ENCODE assay signal across 26 cellular contexts in the genomic region with DNA sequence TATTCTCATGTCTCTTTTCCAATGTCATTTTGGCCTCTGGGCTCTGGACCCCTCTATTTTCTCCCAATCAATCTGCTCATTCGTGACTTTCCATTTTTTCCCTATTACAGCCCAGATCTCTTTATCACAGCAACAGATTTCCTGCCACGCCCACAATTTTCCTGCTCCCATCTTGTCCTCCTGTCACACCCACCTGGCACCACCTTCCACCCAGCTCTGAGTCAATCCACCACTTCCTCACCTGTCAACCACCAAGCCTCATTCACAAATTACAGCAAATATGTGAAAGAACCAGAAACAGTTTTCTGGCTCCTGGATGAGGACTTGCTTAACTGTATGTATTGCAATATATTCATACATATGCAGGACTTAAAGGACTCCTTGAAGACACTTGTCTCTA.
"Had no signal": no experiment of that assay in that cellular context is flagged by ENCODE, and none has a peak within 500 bp of the region (broad histone marks: within the 10 kb centered on the region; RNA-seq: fewer than 3 reads in every experiment).

No MANE protein-coding gene starts in this region.

- H3K4me3 ChIP-seq: K562, Peyer's patch had no signal

- H3K36me3 Mint-ChIP-seq: activated CD8-positive, alpha-beta memory T cell treated with anti-CD3 and anti-CD28 coated beads, Interleukin-2, amount 10 ng/mL, durations not matched to agents 7 days and 5 days; activated naive CD4-positive, alpha-beta T cell treated with anti-CD3 and anti-CD28 coated beads, Interleukin-2, amount 50 U/mL, for 24 hours had no signal

- H3K9me3 Mint-ChIP-seq: activated CD4-positive, alpha-beta T cell treated with anti-CD3 and anti-CD28 coated beads, Interleukin-2, amount 10 ng/mL, durations not matched to agents 24 days and 14 days; activated naive CD4-positive, alpha-beta T cell treated with anti-CD3 and anti-CD28 coated beads, Interleukin-2, amount 50 U/mL, for 24 hours; activated T-helper 1 cell treated with anti-CD3 and anti-CD28 coated beads, Interleukin-12 subunit alpha, Interleukin-12 subunit beta, Interleukin-2, Interleukin-4 antibody, amounts not matched to agents 30 ng/mL and 10 ng/mL and 1 ng/mL, durations not matched to agents 14 hours and 24 hours and 36 hours; central memory CD8-positive, alpha-beta T cell had no signal

- H3K4me3 Mint-ChIP-seq: activated B cell treated with CpG ODN at 0.5 μM for 24 hours; activated CD4-positive, alpha-beta T cell treated with anti-CD3 and anti-CD28 coated beads, Interleukin-2, amount 10 ng/mL, durations not matched to agents 24 days and 14 days; activated CD8-positive, alpha-beta memory T cell treated with anti-CD3 and anti-CD28 coated beads, Interleukin-2, amount 10 ng/mL, durations not matched to agents 7 days and 5 days; activated naive CD4-positive, alpha-beta T cell treated with anti-CD3 and anti-CD28 coated beads, Interleukin-2, amount 50 U/mL, for 24 hours; activated T-cell treated with anti-CD3 and anti-CD28 coated beads, Interleukin-2, amount 50 U/mL, for 24 hours; activated T-helper 1 cell treated with anti-CD3 and anti-CD28 coated beads, Interleukin-12 subunit alpha, Interleukin-12 subunit beta, Interleukin-2, Interleukin-4 antibody, amounts not matched to agents 30 ng/mL and 10 ng/mL and 1 ng/mL, durations not matched to agents 14 hours and 24 hours and 36 hours; central memory CD8-positive, alpha-beta T cell; T-helper 17 cell had no signal

- ATAC-seq: activated CD8-positive, alpha-beta memory T cell treated with anti-CD3 and anti-CD28 coated beads, Interleukin-2, amount 10 ng/mL, durations not matched to agents 7 days and 5 days; K562; T-helper 17 cell had no signal

- H3K4me1 Mint-ChIP-seq: activated B cell treated with CpG ODN at 0.5 μM for 24 hours; activated CD4-positive, alpha-beta T cell treated with anti-CD3 and anti-CD28 coated beads, Interleukin-2, amount 10 ng/mL, durations not matched to agents 24 days and 14 days; activated CD8-positive, alpha-beta memory T cell treated with anti-CD3 and anti-CD28 coated beads, Interleukin-2, amount 10 ng/mL, durations not matched to agents 7 days and 5 days; activated naive CD4-positive, alpha-beta T cell treated with anti-CD3 and anti-CD28 coated beads, Interleukin-2, amount 50 U/mL, for 24 hours; central memory CD8-positive, alpha-beta T cell; T-helper 17 cell had no signal

- H3K36me3 ChIP-seq: Peyer's patch had no signal

- H3K27me3 Mint-ChIP-seq: activated CD4-positive, alpha-beta T cell treated with anti-CD3 and anti-CD28 coated beads, Interleukin-2, amount 10 ng/mL, durations not matched to agents 24 days and 14 days; activated CD8-positive, alpha-beta memory T cell treated with anti-CD3 and anti-CD28 coated beads, Interleukin-2, amount 10 ng/mL, durations not matched to agents 7 days and 5 days; activated T-cell treated with anti-CD3 and anti-CD28 coated beads, Interleukin-2, amount 50 U/mL, for 24 hours; central memory CD8-positive, alpha-beta T cell; T-helper 17 cell had no signal

- H3K4me1 ChIP-seq: Peyer's patch had no signal

- H3K27ac ChIP-seq: Peyer's patch had no signal

- H3K27me3 ChIP-seq: Peyer's patch had no signal

- H3K27ac Mint-ChIP-seq: activated B cell treated with CpG ODN at 0.5 μM for 24 hours; activated CD4-positive, alpha-beta T cell treated with anti-CD3 and anti-CD28 coated beads, Interleukin-2, amount 10 ng/mL, durations not matched to agents 24 days and 14 days; activated CD8-positive, alpha-beta memory T cell treated with anti-CD3 and anti-CD28 coated beads, Interleukin-2, amount 10 ng/mL, durations not matched to agents 7 days and 5 days; activated naive CD4-positive, alpha-beta T cell treated with anti-CD3 and anti-CD28 coated beads, Interleukin-2, amount 50 U/mL, for 24 hours; activated T-cell treated with anti-CD3 and anti-CD28 coated beads, Interleukin-2, amount 50 U/mL, for 24 hours; activated T-helper 1 cell treated with anti-CD3 and anti-CD28 coated beads, Interleukin-12 subunit alpha, Interleukin-12 subunit beta, Interleukin-2, Interleukin-4 antibody, amounts not matched to agents 30 ng/mL and 10 ng/mL and 1 ng/mL, durations not matched to agents 14 hours and 24 hours and 36 hours; T-helper 17 cell had no signal

- H3K9me3 ChIP-seq: Peyer's patch had no signal

- DNase-seq: activated B cell treated with CpG ODN at 0.5 μM for 24 hours; activated CD4-positive, alpha-beta T cell treated with anti-CD3 and anti-CD28 coated beads for 1 hour; activated CD4-positive, alpha-beta T cell treated with anti-CD3 and anti-CD28 coated beads, Interleukin-2, amount 10 ng/mL, durations not matched to agents 24 days and 14 days; activated CD4-positive, alpha-beta T cell treated with anti-CD3 and anti-CD28 coated beads, Interleukin-2, amount 50 U/mL, for 48 hours; activated CD8-positive, alpha-beta memory T cell treated with anti-CD3 and anti-CD28 coated beads, Interleukin-2, amount 10 ng/mL, durations not matched to agents 7 days and 5 days; activated effector memory CD4-positive, alpha-beta T cell treated with Interleukin-2 at 50 U/mL for 16 hours; activated naive CD4-positive, alpha-beta T cell; activated T-cell treated with anti-CD3 and anti-CD28 coated beads, Interleukin-2, amount 50 U/mL, for 24 hours; aorta; Kasumi-1; NCI-H1048; NCI-H146; NCI-H187 treated with DMSO at 0.1 percent for 48 hours; NCI-H2081 treated with DMSO at 0.1 percent for 48 hours; NCI-H446 treated with DMSO at 0.1 percent for 48 hours; NCI-H526; NK-92 treated with Interleukin-12 subunit alpha and Interleukin-12 subunit beta, amount 100 ng/mL, for 24 hours; OCI-M1; Peyer's patch; SHP77 treated with DMSO at 0.1 percent for 48 hours; T-helper 17 cell; T-helper 9 cell had no signal
